7 cellular contexts compared by ENCODE assay signal in genomic region chr17:42407289-42407836, GRCh38.
A peak's percentile ranks its signal among the peaks of the same experiment; 100 is the strongest.
DNase-seq lines count a peak whose midpoint lies in the region; TF ChIP-seq lines count a peak whose summit lies in the region.

No MANE protein-coding gene starts in this region.

- H3K27ac ChIP-seq in WERI-Rb-1: no peak overlapping the region

- H3K36me3 ChIP-seq in WERI-Rb-1: no peaks in the 10 kb centered on the region

- no peak overlapping the region for H3K4me3 ChIP-seq in WERI-Rb-1 (ENCODE audit: low read depth, low read length)

- peaks cover 9% of the 10 kb centered on the region for H3K27me3 ChIP-seq in WERI-Rb-1 (ENCODE audit: insufficient read depth, low read depth, severe bottlenecking)

- no peaks in the 10 kb centered on the region for H3K9me3 ChIP-seq in WERI-Rb-1 (ENCODE audit: severe bottlenecking)

- DNase-seq in GM19238 (ENCODE audit: insufficient read length, low spot score) (peak; percentile 83), NCI-H1694 treated with DMSO at 0.1 percent for 48 hours (lab: John Stamatoyannopoulos, UW) (peak; percentile 93), WERI-Rb-1 (peak; percentile 90), cerebellar nuclear complex (lab: John Stamatoyannopoulos, UW) (peak; percentile 34 to 79), left kidney (ENCODE audit: low read depth, low spot score) (peak; percentile 77), HCEC 1CT (no peak)
- peak; percentile 50 for DNase-seq in stimulated activated CD4-positive, alpha-beta T cell treated with anti-CD3 and anti-CD28 coated beads, Interleukin-2, amount 100 ng/mL, for 4 hours (ENCODE audit: low read depth)

- TF ChIP-seq CTCF in WERI-Rb-1 (IDR thresholded peaks at IDR 0.05; ENCODE audit: low read depth, low read length): no peak
